14 cellular contexts compared by ENCODE assay signal in the genomic region with DNA sequence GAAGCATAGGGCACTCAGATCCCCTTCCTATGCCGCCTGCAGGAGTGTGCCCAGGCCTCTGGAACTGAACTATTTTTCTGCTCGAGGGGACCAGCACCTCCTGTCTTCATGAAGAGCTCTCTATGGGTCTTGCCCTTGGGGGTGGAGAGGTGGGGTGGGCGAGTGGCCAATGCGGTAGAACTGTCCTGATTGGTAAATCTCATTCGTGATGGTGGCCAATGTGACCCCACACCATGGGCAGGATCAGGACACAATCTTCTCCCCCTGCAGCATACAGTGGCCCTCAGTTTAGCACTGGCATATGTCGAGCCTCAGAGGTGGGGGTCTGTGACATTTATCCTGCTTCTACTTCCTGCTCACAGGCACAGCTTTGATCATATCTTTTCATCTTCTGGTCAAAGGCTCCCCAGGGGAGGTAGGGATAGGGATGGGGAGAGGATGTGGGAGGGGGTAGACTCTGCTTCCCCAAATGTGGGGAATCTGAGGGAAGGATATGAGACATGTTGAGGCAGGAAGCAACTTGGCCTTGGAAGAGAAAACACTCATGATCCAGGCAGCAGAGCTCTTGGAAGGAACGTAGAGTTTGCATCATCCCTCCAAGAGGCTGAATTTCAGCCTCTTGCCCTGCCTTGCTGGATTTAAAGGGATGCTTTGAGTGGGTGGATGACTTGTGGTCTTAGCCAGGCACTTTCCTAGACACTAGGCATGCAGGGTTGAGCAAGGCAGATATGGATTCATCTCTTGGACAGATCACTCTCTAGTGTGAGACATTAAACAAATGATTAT.
A peak's percentile ranks its signal among the peaks of the same experiment; 100 is the strongest.
DNase-seq lines count a peak whose midpoint lies in the region; TF ChIP-seq lines count a peak whose summit lies in the region.
"Had no signal": no experiment of that assay in that cellular context is flagged by ENCODE, and none has a peak within 500 bp of the region (broad histone marks: within the 10 kb centered on the region; RNA-seq: fewer than 3 reads in every experiment).

No MANE protein-coding gene starts in this region.

- H3K4me3 Mint-ChIP-seq in endodermal cell: no peak overlapping the region
- H3K4me3 Mint-ChIP-seq in CD4-positive, alpha-beta memory T cell: no peak overlapping the region
- H3K4me3 Mint-ChIP-seq: activated CD8-positive, alpha-beta memory T cell treated with anti-CD3 and anti-CD28 coated beads, Interleukin-2, amount 10 ng/mL, durations not matched to agents 7 days and 5 days; IgD-negative memory B cell; nephron had no signal

- H3K27ac Mint-ChIP-seq in endodermal cell: no peak overlapping the region
- H3K27ac Mint-ChIP-seq in CD4-positive, alpha-beta memory T cell: no peak overlapping the region
- H3K27ac Mint-ChIP-seq: activated CD8-positive, alpha-beta memory T cell treated with anti-CD3 and anti-CD28 coated beads, Interleukin-2, amount 10 ng/mL, durations not matched to agents 7 days and 5 days; IgD-negative memory B cell; nephron had no signal

- H3K9me3 Mint-ChIP-seq in endodermal cell: no peaks in the 10 kb centered on the region
- H3K9me3 Mint-ChIP-seq in CD4-positive, alpha-beta memory T cell: no peaks in the 10 kb centered on the region
- H3K9me3 Mint-ChIP-seq: IgD-negative memory B cell, nephron had no signal

- H3K4me1 ChIP-seq in endodermal cell (ENCODE audit: control insufficient read depth, insufficient read depth, low read length): no peaks in the 10 kb centered on the region
- H3K4me1 ChIP-seq in muscle layer of duodenum (ENCODE audit: control insufficient read depth in 1 of 2, insufficient read depth in 2 of 2, low read length in 2 of 2): peaks cover 0 to 7% of the 10 kb centered on the region in 2 donors
- no peaks in the 10 kb centered on the region for H3K4me1 ChIP-seq in CD4-positive, alpha-beta memory T cell (ENCODE audit: insufficient read depth, low read length)

- in situ Hi-C loops in GM13977 (cut with MboI; ENCODE audit: low pct_unique_long_range_greater_than_20kb, low sequenced_read_pairs, unreplicated experiment): no loop called here

- H3K4me1 Mint-ChIP-seq in endodermal cell: peaks cover 9% of the 10 kb centered on the region
- no peaks in the 10 kb centered on the region for H3K4me1 Mint-ChIP-seq in CD4-positive, alpha-beta memory T cell
- H3K4me1 Mint-ChIP-seq: activated CD8-positive, alpha-beta memory T cell treated with anti-CD3 and anti-CD28 coated beads, Interleukin-2, amount 10 ng/mL, durations not matched to agents 7 days and 5 days; IgD-negative memory B cell had no signal

- intact Hi-C loops in CD4-positive, alpha-beta memory T cell (cut with micrococcal nuclease): no loop called here

- no peaks in the 10 kb centered on the region for H3K36me3 ChIP-seq in endodermal cell (ENCODE audit: control insufficient read depth, insufficient read depth, low read length)
- H3K36me3 ChIP-seq in muscle layer of duodenum (ENCODE audit: control insufficient read depth in 1 of 2, insufficient read depth in 2 of 2, low read length in 2 of 2): no peaks in the 10 kb centered on the region
- H3K36me3 ChIP-seq in CD4-positive, alpha-beta memory T cell (ENCODE audit: insufficient read depth, low read length): no peaks in the 10 kb centered on the region
- H3K36me3 ChIP-seq: upper lobe of left lung had no signal

- no peak overlapping the region; the same call in 1 of the 2 replicates for H3K4me3 ChIP-seq in AG04449 (ENCODE audit: low read depth, low read length)
- H3K4me3 ChIP-seq in NB4 (ENCODE audit: low read depth, low read length): no peak overlapping the region
- H3K4me3 ChIP-seq in endodermal cell (ENCODE audit: low read length): no peak overlapping the region
- no peak overlapping the region for H3K4me3 ChIP-seq in muscle layer of duodenum (ENCODE audit: low read depth in 1 of 2, low read length in 2 of 2)
- H3K4me3 ChIP-seq in CD4-positive, alpha-beta memory T cell (ENCODE audit: low read length in 2 of 2): no peak overlapping the region
- H3K4me3 ChIP-seq: upper lobe of left lung had no signal

- H3K27ac ChIP-seq in endodermal cell (ENCODE audit: low read depth, low read length) (no peak overlapping the region), muscle layer of duodenum (ENCODE audit: low read length) (peak overlapping the region; percentile 37)
- H3K27ac ChIP-seq in CD4-positive, alpha-beta memory T cell (ENCODE audit: low read depth, low read length): no peak overlapping the region

- CTCF ChIA-PET in AG04449 (lab: Yijun Ruan, JAX): interaction anchor here (0.8 to 9.3 kb wide), 2 partner anchors 13 to 33 kb away, joined by 3 to 80 read pairs; no protein-coding TSS in a partner anchor
- CTCF ChIA-PET in CD4-positive, alpha-beta memory T cell (lab: Charles Lee; ENCODE audit: partially characterized antibody): interaction anchor here (1.7 kb wide), 1 partner anchor 13 kb away, joined by 4 read pairs; no protein-coding TSS in a partner anchor

- TF ChIP-seq CTCF in AG04449 (IDR thresholded peaks at IDR 0.05; ENCODE audit: insufficient read depth, low read length, missing control alignments) (no peak), NB4 (IDR thresholded peaks at IDR 0.05; ENCODE audit: low read depth, low read length) (no peak), endodermal cell (conservative IDR thresholded peaks at IDR 0.05) (no peak), GM13977 (IDR thresholded peaks at IDR 0.05; ENCODE audit: extremely low read depth, insufficient read depth, missing control alignments) (no peak)

- H3K27me3 ChIP-seq in endodermal cell (ENCODE audit: control insufficient read depth, insufficient read depth, low read length, poor library complexity, severe bottlenecking) (peaks cover 76% of the 10 kb centered on the region), muscle layer of duodenum (ENCODE audit: low read depth, low read length) (no peaks in the 10 kb centered on the region)
- H3K27me3 ChIP-seq in CD4-positive, alpha-beta memory T cell (ENCODE audit: insufficient read depth, low read length): peaks cover 3% of the 10 kb centered on the region
- H3K27me3 ChIP-seq: upper lobe of left lung had no signal

- 84 to 88% methylated on average over 4 to 7 of the region's 7 CpGs for WGBS in endodermal cell (ENCODE audit: insufficient coverage in 1 of 2, insufficient read length in 1 of 2), 2 experiments

- no peaks in the 10 kb centered on the region for H3K9me3 ChIP-seq in endodermal cell (ENCODE audit: control insufficient read depth, low read length)
- no peaks in the 10 kb centered on the region for H3K9me3 ChIP-seq in muscle layer of duodenum (ENCODE audit: control insufficient read depth in 1 of 2, low read length in 2 of 2)
- no peaks in the 10 kb centered on the region for H3K9me3 ChIP-seq in CD4-positive, alpha-beta memory T cell (ENCODE audit: control insufficient read depth in 1 of 2, low read length in 2 of 2)
- H3K9me3 ChIP-seq: upper lobe of left lung had no signal

- no peaks in the 10 kb centered on the region for H3K36me3 Mint-ChIP-seq in endodermal cell (ENCODE audit: low read depth)
- no peaks in the 10 kb centered on the region for H3K36me3 Mint-ChIP-seq in CD4-positive, alpha-beta memory T cell
- H3K36me3 Mint-ChIP-seq: activated CD8-positive, alpha-beta memory T cell treated with anti-CD3 and anti-CD28 coated beads, Interleukin-2, amount 10 ng/mL, durations not matched to agents 7 days and 5 days; IgD-negative memory B cell had no signal

- no peak overlapping the region for H3K9ac ChIP-seq in endodermal cell (ENCODE audit: extremely low read depth, low read length, poor library complexity, severe bottlenecking)

- POLR2A ChIA-PET in AG04449 (lab: Yijun Ruan, JAX): interaction anchor here (0.6 to 1.6 kb wide), 4 partner anchors 10 to 313 kb away, joined by 4 to 16 read pairs (median 5); no protein-coding TSS in a partner anchor
- POLR2A ChIA-PET in CD4-positive, alpha-beta memory T cell (lab: Charles Lee; ENCODE audit: partially characterized antibody): no interaction called here

- no peak for TF ChIP-seq POLR2A in NB4 (IDR thresholded peaks at IDR 0.05; ENCODE audit: extremely low read depth, insufficient read length)

- H3K27me3 Mint-ChIP-seq in endodermal cell (ENCODE audit: insufficient read depth): peaks cover 63% of the 10 kb centered on the region
- H3K27me3 Mint-ChIP-seq in CD4-positive, alpha-beta memory T cell: peaks cover 7 to 17% of the 10 kb centered on the region in 2 donors

- DNase-seq in AG04449 (ENCODE audit: low read depth, low spot score): peak; percentile 96
- peak; percentile 42 for DNase-seq in NB4 (ENCODE audit: low read depth)
- peak; percentile 36 for DNase-seq in endodermal cell
- no peak for DNase-seq in GM13977 (ENCODE audit: low spot score)
- DNase-seq in CD4-positive, alpha-beta memory T cell: no peak
- DNase-seq in NCI-H748 treated with DMSO at 0.1 percent for 48 hours (lab: John Stamatoyannopoulos, UW): no peak
- DNase-seq in activated CD4-positive, alpha-beta T cell treated with anti-CD3 and anti-CD28 coated beads, Interleukin-2, amount 50 U/mL, for 48 hours: no peak
- DNase-seq: activated CD8-positive, alpha-beta memory T cell treated with anti-CD3 and anti-CD28 coated beads, Interleukin-2, amount 10 ng/mL, durations not matched to agents 7 days and 5 days; AML-193; NCI-H2227 treated with DMSO at 0.1 percent for 48 hours; upper lobe of left lung had no signal

Comparison
In these comparisons a context has a peak if more than half of its experiments do, and no peak if none do; other contexts are left out.
1. DNase-seq: peak in AG04449 (single experiment), NB4 (single experiment) and endodermal cell (single experiment); none in GM13977 (single experiment), CD4-positive, alpha-beta memory T cell (0 of 5), NCI-H748 treated with DMSO at 0.1 percent for 48 hours (single experiment) and activated CD4-positive, alpha-beta T cell treated with anti-CD3 and anti-CD28 coated beads, Interleukin-2, amount 50 U/mL, for 48 hours (0 of 2).